Comparison of ENCODE assay signal across 9 cellular contexts in the genomic region with DNA sequence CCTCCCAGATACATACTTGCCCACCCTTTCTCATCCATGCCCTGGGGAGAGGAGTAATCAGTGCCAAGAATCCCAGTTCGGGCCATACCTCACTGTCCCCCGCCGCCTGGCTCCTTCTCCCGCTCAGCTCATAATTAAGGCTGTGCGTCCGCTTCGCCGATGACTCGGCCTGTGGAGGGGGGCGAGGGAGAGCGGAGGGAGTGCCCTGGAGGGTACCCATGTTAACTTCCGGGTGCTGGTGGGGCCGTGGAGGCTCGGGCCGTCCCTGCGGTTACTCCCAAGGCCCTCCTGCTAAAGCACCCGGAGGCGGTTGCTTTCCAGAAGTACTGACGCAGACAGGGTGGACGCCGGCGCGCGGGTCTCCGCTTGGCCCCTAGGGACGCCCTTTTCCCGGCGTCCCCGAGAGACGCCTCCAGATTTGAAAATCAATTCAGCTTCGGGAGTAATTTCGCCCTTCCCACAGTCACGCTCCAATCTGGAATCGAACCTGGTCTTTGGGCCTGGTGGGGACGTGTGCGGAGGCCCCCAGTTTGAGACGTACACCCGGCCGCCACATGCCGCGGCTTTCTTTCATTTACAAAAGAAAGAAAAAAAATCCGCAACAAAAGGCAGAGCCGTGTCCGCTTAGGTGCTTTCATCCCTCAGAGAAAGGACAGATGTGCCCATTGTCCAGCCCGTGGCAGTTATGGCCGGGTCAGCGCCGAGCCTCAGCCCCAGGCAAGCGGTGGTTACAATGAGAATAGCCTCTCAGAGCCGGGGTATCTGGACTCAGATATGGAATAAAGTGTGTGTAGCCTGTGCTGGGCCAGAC. TPM values are rescaled to one million over a fixed set of nuclear protein-coding genes. Genes with fewer than 3 reads are reported as not detected.
DNase-seq lines count a peak whose midpoint lies in the region; ATAC-seq, FAIRE-seq and TF ChIP-seq lines count a peak whose summit lies in the region.
"Had no signal": no experiment of that assay in that cellular context is flagged by ENCODE, and none has a peak within 500 bp of the region (broad histone marks: within the 10 kb centered on the region; RNA-seq: fewer than 3 reads in every experiment).

No MANE protein-coding gene starts in this region.

- H3K27ac ChIP-seq in left ventricle myocardium inferior (replicated peaks): no peak overlapping the region
- H3K27ac ChIP-seq: RWPE1 had no signal

- FAIRE-seq in GM19239 (lab: Jason Lieb, UNC): no peak

- DNase-seq in left ventricle myocardium inferior: no peak
- no peak for DNase-seq in sciatic nerve (ENCODE audit: low spot score)
- DNase-seq in ACHN: no peak
- no peak for DNase-seq in GM19239 (ENCODE audit: insufficient read length, low spot score)
- no peak for DNase-seq in NCI-H226

- peak; percentile 36 for ATAC-seq in sciatic nerve
- no peak for ATAC-seq in HG03571 (IDR thresholded peaks at IDR 0.05; ENCODE audit: unreplicated experiment)

- H3K27me3 ChIP-seq in left ventricle myocardium inferior (ENCODE audit: low read depth): peaks cover 99% of the 10 kb centered on the region

- H3K36me3 ChIP-seq in left ventricle myocardium inferior: no peaks in the 10 kb centered on the region

- peaks cover 45% of the 10 kb centered on the region for H3K4me1 ChIP-seq in left ventricle myocardium inferior

- in situ Hi-C loops in ACHN (cut with HindIII; ENCODE audit: low pct_ligation_motif_present, low pct_unique_long_range_greater_than_20kb, low sequenced_read_pairs): no loop called here

- TF ChIP-seq CTCF in GM12872 (IDR thresholded peaks at IDR 0.05; ENCODE audit: insufficient read depth, low read depth, low read length) (peak; percentile 12; the same call in 1 of the 3 replicates), WI38 (IDR thresholded peaks at IDR 0.05; ENCODE audit: low read depth, low read length) (no peak), left ventricle myocardium inferior (IDR thresholded peaks at IDR 0.05; ENCODE audit: borderline replicate concordance) (no peak)

- peak overlapping the region; percentile 25 for H3K4me3 ChIP-seq in WI38 (ENCODE audit: low read depth, low read length)
- H3K4me3 ChIP-seq in left ventricle myocardium inferior: peak overlapping the region; percentile 70

- intact Hi-C loops in left ventricle myocardium inferior (cut with micrococcal nuclease): no loop called here
- intact Hi-C loops in sciatic nerve (cut with DNase I): no loop called here

- no peaks in the 10 kb centered on the region for H3K9me3 ChIP-seq in left ventricle myocardium inferior (replicated peaks)

RNA-seq across cellular contexts. Expression of a gene that starts 1.0 kb away (rescaled TPM):
- total RNA-seq in left ventricle myocardium inferior: not detected
- not detected for total RNA-seq in sciatic nerve
